38 cellular contexts compared by ENCODE assay signal in the genomic region with DNA sequence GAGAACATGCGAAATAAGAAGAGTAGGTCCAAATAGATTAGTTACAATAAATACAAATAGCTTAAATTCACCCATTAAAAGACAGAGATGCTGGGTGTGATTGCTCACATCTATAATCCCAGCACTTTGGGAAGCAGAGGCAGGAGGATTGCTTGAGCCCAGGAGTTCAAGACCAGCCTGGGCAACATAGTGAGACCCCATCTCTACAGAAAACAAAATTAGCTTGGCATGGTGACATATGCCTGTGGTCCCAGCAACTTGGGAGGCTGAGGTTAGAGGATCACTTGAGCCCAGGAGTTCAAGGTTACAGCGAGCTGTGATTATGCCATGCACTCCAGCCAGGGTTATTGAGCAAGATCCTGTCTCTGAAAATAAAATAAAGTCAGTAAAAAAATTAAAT.
"Had no signal": no experiment of that assay in that cellular context is flagged by ENCODE, and none has a peak within 500 bp of the region (broad histone marks: within the 10 kb centered on the region; RNA-seq: fewer than 3 reads in every experiment).

No MANE protein-coding gene starts in this region.

- H3K36me3 Mint-ChIP-seq: activated naive CD4-positive, alpha-beta T cell treated with anti-CD3 and anti-CD28 coated beads, Interleukin-2, amount 10 ng/mL, durations not matched to agents 7 days and 5 days; activated naive CD4-positive, alpha-beta T cell treated with anti-CD3 and anti-CD28 coated beads, Interleukin-2, amount 50 U/mL, for 24 hours; activated naive CD4-positive, alpha-beta T cell treated with anti-CD3 and anti-CD28 coated beads, Interleukin-2, amount 50 U/mL, for 72 hours; activated naive CD8-positive, alpha-beta T cell; activated naive CD8-positive, alpha-beta T cell treated with anti-CD3 and anti-CD28 coated beads for 36 hours; activated naive CD8-positive, alpha-beta T cell treated with anti-CD3 and anti-CD28 coated beads, Interleukin-2, amount 10 ng/mL, durations not matched to agents 7 days and 5 days had no signal

- H3K36me3 ChIP-seq: adrenal gland, ascending aorta, brain microvascular endothelial cell, breast epithelium, cardiac muscle cell had no signal

- ATAC-seq: activated naive CD4-positive, alpha-beta T cell treated with anti-CD3 and anti-CD28 coated beads, Interleukin-2, amount 50 U/mL, for 72 hours; activated naive CD8-positive, alpha-beta T cell treated with anti-CD3 and anti-CD28 coated beads, Interleukin-2, amount 50 U/mL, for 24 hours; activated T-cell treated with anti-CD3 and anti-CD28 coated beads, Interleukin-2, amount 50 U/mL, for 4 hours; activated T-cell treated with anti-CD3 and anti-CD28 coated beads, Interleukin-2, amount 50 U/mL, for 72 hours; activated T-helper 17 cell treated with anti-CD3 and anti-CD28 coated beads, Interleukin-2, amount 50 U/mL, for 72 hours; body of pancreas had no signal

- H3K4me3 ChIP-seq: adrenal gland, ascending aorta, body of pancreas, breast epithelium, cardiac muscle cell had no signal

- H3K27ac ChIP-seq: adrenal gland, ascending aorta, body of pancreas, brain microvascular endothelial cell, breast epithelium had no signal

- H3K9me3 ChIP-seq: adrenal gland, ascending aorta, body of pancreas, breast epithelium had no signal

- DNase-seq: activated effector memory CD4-positive, alpha-beta T cell treated with anti-CD3 and anti-CD28 coated beads, Interleukin-2, amount 50 U/mL, for 16 hours; activated effector memory CD4-positive, alpha-beta T cell treated with Interleukin-2 at 50 U/mL for 16 hours; activated gamma-delta T cell; activated gamma-delta T cell treated with Interleukin-2 at 50 U/mL for 16 hours; activated naive CD4-positive, alpha-beta T cell; activated naive CD4-positive, alpha-beta T cell treated with anti-CD3 and anti-CD28 coated beads for 36 hours; activated naive CD4-positive, alpha-beta T cell treated with anti-CD3 and anti-CD28 coated beads, Interleukin-2, amount 10 ng/mL, durations not matched to agents 7 days and 5 days; activated naive CD4-positive, alpha-beta T cell treated with anti-CD3 and anti-CD28 coated beads, Interleukin-2, amount 50 U/mL, for 16 hours; activated naive CD4-positive, alpha-beta T cell treated with Interleukin-2 at 50 U/mL for 16 hours; activated naive CD8-positive, alpha-beta T cell treated with anti-CD3 and anti-CD28 coated beads for 36 hours; activated naive CD8-positive, alpha-beta T cell treated with anti-CD3 and anti-CD28 coated beads, Interleukin-2, amount 10 ng/mL, durations not matched to agents 7 days and 5 days; activated naive CD8-positive, alpha-beta T cell treated with anti-CD3 and anti-CD28 coated beads, Interleukin-2, amount 50 U/mL, for 24 hours; activated T-cell treated with anti-CD3 and anti-CD28 coated beads, Interleukin-2, amount 50 U/mL, for 1 hour; activated T-cell treated with anti-CD3 and anti-CD28 coated beads, Interleukin-2, amount 50 U/mL, for 24 hours; activated T-cell treated with anti-CD3 and anti-CD28 coated beads, Interleukin-2, amount 50 U/mL, for 4 hours; activated T-cell treated with anti-CD3 and anti-CD28 coated beads, Interleukin-2, amount 50 U/mL, for 48 hours; activated T-cell treated with anti-CD3 and anti-CD28 coated beads, Interleukin-2, amount 50 U/mL, for 72 hours; adrenal gland; amniotic stem cell; amygdala; anterior cingulate cortex; aorta; body of pancreas; brain microvascular endothelial cell; caudate nucleus; central memory CD4-positive, alpha-beta T cell; cerebellar nuclear complex had no signal

- H3K4me3 Mint-ChIP-seq: activated naive CD4-positive, alpha-beta T cell treated with anti-CD3 and anti-CD28 coated beads for 36 hours; activated naive CD4-positive, alpha-beta T cell treated with anti-CD3 and anti-CD28 coated beads, Interleukin-2, amount 10 ng/mL, durations not matched to agents 7 days and 5 days; activated naive CD4-positive, alpha-beta T cell treated with anti-CD3 and anti-CD28 coated beads, Interleukin-2, amount 50 U/mL, for 24 hours; activated naive CD8-positive, alpha-beta T cell; activated naive CD8-positive, alpha-beta T cell treated with anti-CD3 and anti-CD28 coated beads for 36 hours; activated naive CD8-positive, alpha-beta T cell treated with anti-CD3 and anti-CD28 coated beads, Interleukin-2, amount 10 ng/mL, durations not matched to agents 7 days and 5 days; activated naive CD8-positive, alpha-beta T cell treated with anti-CD3 and anti-CD28 coated beads, Interleukin-2, amount 50 U/mL, for 24 hours; activated T-cell treated with anti-CD3 and anti-CD28 coated beads, Interleukin-2, amount 50 U/mL, for 24 hours; activated T-cell treated with anti-CD3 and anti-CD28 coated beads, Interleukin-2, amount 50 U/mL, for 4 hours; activated T-cell treated with anti-CD3 and anti-CD28 coated beads, Interleukin-2, amount 50 U/mL, for 72 hours; activated T-helper 1 cell treated with anti-CD3 and anti-CD28 coated beads, Interleukin-12 subunit alpha, Interleukin-12 subunit beta, Interleukin-2, Interleukin-4 antibody, amounts not matched to agents 30 ng/mL and 10 ng/mL and 1 ng/mL, durations not matched to agents 14 hours and 24 hours and 36 hours; activated T-helper 17 cell treated with anti-CD3 and anti-CD28 coated beads, Interleukin-2, amount 50 U/mL, for 72 hours; brain; central memory CD8-positive, alpha-beta T cell had no signal

- H3K27me3 Mint-ChIP-seq: activated naive CD4-positive, alpha-beta T cell treated with anti-CD3 and anti-CD28 coated beads, Interleukin-2, amount 10 ng/mL, durations not matched to agents 7 days and 5 days; activated naive CD4-positive, alpha-beta T cell treated with anti-CD3 and anti-CD28 coated beads, Interleukin-2, amount 50 U/mL, for 24 hours; activated naive CD8-positive, alpha-beta T cell; activated naive CD8-positive, alpha-beta T cell treated with anti-CD3 and anti-CD28 coated beads for 36 hours; central memory CD8-positive, alpha-beta T cell had no signal

- H3K4me1 Mint-ChIP-seq: activated naive CD4-positive, alpha-beta T cell treated with anti-CD3 and anti-CD28 coated beads, Interleukin-2, amount 10 ng/mL, durations not matched to agents 7 days and 5 days; activated naive CD4-positive, alpha-beta T cell treated with anti-CD3 and anti-CD28 coated beads, Interleukin-2, amount 50 U/mL, for 24 hours; activated naive CD8-positive, alpha-beta T cell treated with anti-CD3 and anti-CD28 coated beads for 36 hours; activated naive CD8-positive, alpha-beta T cell treated with anti-CD3 and anti-CD28 coated beads, Interleukin-2, amount 10 ng/mL, durations not matched to agents 7 days and 5 days; activated naive CD8-positive, alpha-beta T cell treated with anti-CD3 and anti-CD28 coated beads, Interleukin-2, amount 50 U/mL, for 24 hours; activated T-helper 17 cell treated with anti-CD3 and anti-CD28 coated beads, Interleukin-2, amount 50 U/mL, for 72 hours; central memory CD8-positive, alpha-beta T cell had no signal

- H3K27me3 ChIP-seq: adrenal gland, ascending aorta, body of pancreas, brain microvascular endothelial cell, breast epithelium, cardiac muscle cell had no signal

- H3K9me3 Mint-ChIP-seq: activated naive CD4-positive, alpha-beta T cell treated with anti-CD3 and anti-CD28 coated beads, Interleukin-2, amount 10 ng/mL, durations not matched to agents 7 days and 5 days; activated naive CD4-positive, alpha-beta T cell treated with anti-CD3 and anti-CD28 coated beads, Interleukin-2, amount 50 U/mL, for 24 hours; activated naive CD8-positive, alpha-beta T cell treated with anti-CD3 and anti-CD28 coated beads for 36 hours; activated naive CD8-positive, alpha-beta T cell treated with anti-CD3 and anti-CD28 coated beads, Interleukin-2, amount 10 ng/mL, durations not matched to agents 7 days and 5 days; activated T-cell treated with anti-CD3 and anti-CD28 coated beads, Interleukin-2, amount 50 U/mL, for 24 hours; activated T-cell treated with anti-CD3 and anti-CD28 coated beads, Interleukin-2, amount 50 U/mL, for 4 hours; activated T-helper 1 cell treated with anti-CD3 and anti-CD28 coated beads, Interleukin-12 subunit alpha, Interleukin-12 subunit beta, Interleukin-2, Interleukin-4 antibody, amounts not matched to agents 30 ng/mL and 10 ng/mL and 1 ng/mL, durations not matched to agents 14 hours and 24 hours and 36 hours; activated T-helper 2 cell treated with anti-CD3 and anti-CD28 coated beads, Interferon-gamma antibody, Interleukin-2, Interleukin-4, amounts not matched to agents 10 μg/mL and 5 μg/mL and 100 μg/mL, durations not matched to agents 14 hours and 24 hours and 36 hours had no signal

- H3K27ac Mint-ChIP-seq: activated naive CD4-positive, alpha-beta T cell treated with anti-CD3 and anti-CD28 coated beads for 36 hours; activated naive CD4-positive, alpha-beta T cell treated with anti-CD3 and anti-CD28 coated beads, Interleukin-2, amount 10 ng/mL, durations not matched to agents 7 days and 5 days; activated naive CD4-positive, alpha-beta T cell treated with anti-CD3 and anti-CD28 coated beads, Interleukin-2, amount 50 U/mL, for 24 hours; activated naive CD4-positive, alpha-beta T cell treated with anti-CD3 and anti-CD28 coated beads, Interleukin-2, amount 50 U/mL, for 72 hours; activated naive CD8-positive, alpha-beta T cell; activated naive CD8-positive, alpha-beta T cell treated with anti-CD3 and anti-CD28 coated beads for 36 hours; activated naive CD8-positive, alpha-beta T cell treated with anti-CD3 and anti-CD28 coated beads, Interleukin-2, amount 10 ng/mL, durations not matched to agents 7 days and 5 days; activated naive CD8-positive, alpha-beta T cell treated with anti-CD3 and anti-CD28 coated beads, Interleukin-2, amount 50 U/mL, for 24 hours; activated T-cell treated with anti-CD3 and anti-CD28 coated beads, Interleukin-2, amount 50 U/mL, for 24 hours; activated T-cell treated with anti-CD3 and anti-CD28 coated beads, Interleukin-2, amount 50 U/mL, for 72 hours; activated T-helper 1 cell treated with anti-CD3 and anti-CD28 coated beads, Interleukin-12 subunit alpha, Interleukin-12 subunit beta, Interleukin-2, Interleukin-4 antibody, amounts not matched to agents 30 ng/mL and 10 ng/mL and 1 ng/mL, durations not matched to agents 14 hours and 24 hours and 36 hours; activated T-helper 17 cell treated with anti-CD3 and anti-CD28 coated beads, Interleukin-2, amount 50 U/mL, for 72 hours; activated T-helper 2 cell treated with anti-CD3 and anti-CD28 coated beads, Interferon-gamma antibody, Interleukin-2, Interleukin-4, amounts not matched to agents 10 μg/mL and 5 μg/mL and 100 μg/mL, durations not matched to agents 14 hours and 24 hours and 36 hours; brain had no signal

- H3K4me1 ChIP-seq: adrenal gland, ascending aorta, body of pancreas had no signal
